8 cellular contexts compared by ENCODE assay signal in genomic region chr12:48351022-48351708, GRCh38. TPM values are rescaled to one million over a fixed set of nuclear protein-coding genes. Genes with fewer than 3 reads are reported as not detected.
A peak's percentile ranks its signal among the peaks of the same experiment; 100 is the strongest.
DNase-seq lines count a peak whose midpoint lies in the region; ATAC-seq and TF ChIP-seq lines count a peak whose summit lies in the region.

No MANE protein-coding gene starts in this region.

- H3K4me1 ChIP-seq in Panc1 (ENCODE audit: control insufficient read depth, insufficient read depth, low read length), result peaks cover 13% of the 10 kb centered on the region

- ATAC-seq in GM19035 (IDR thresholded peaks at IDR 0.05; ENCODE audit: unreplicated experiment), result peak; percentile 53
- peak; percentile 38 for ATAC-seq in HG03442 (IDR thresholded peaks at IDR 0.05; ENCODE audit: unreplicated experiment)
- ATAC-seq in Panc1, result peak; percentile 84
- ATAC-seq in HG03039 (IDR thresholded peaks at IDR 0.05; ENCODE audit: unreplicated experiment), result no peak

- no peaks in the 10 kb centered on the region for H3K9me3 Mint-ChIP-seq in type B pancreatic cell

- H3K9me3 ChIP-seq in Panc1 (ENCODE audit: control insufficient read depth, insufficient read depth, low read depth, low read length), result no peaks in the 10 kb centered on the region

- H3K4me3 ChIP-seq in Panc1 (ENCODE audit: low read depth in 2 of 2, low read length in 2 of 2) (peak overlapping the region; percentile 60 to 82), dorsolateral prefrontal cortex (peak overlapping the region; percentile 47 to 96 (median 85))

- DNase-seq in Panc1 (ENCODE audit: low read depth, low spot score) (peak; percentile 32), dorsolateral prefrontal cortex (peak in 8 of 10 donors; percentile 38 to 73 (median 52)), medulla oblongata (ENCODE audit: extremely low spot score) (peak; percentile 73), type B pancreatic cell (ENCODE audit: extremely low spot score, unreplicated experiment) (no peak)

- TF ChIP-seq CTCF in C4-2B (conservative IDR thresholded peaks at IDR 0.05) (no peak), Panc1 (IDR thresholded peaks at IDR 0.05) (no peak), dorsolateral prefrontal cortex (IDR thresholded peaks at IDR 0.05 in 54 of 56, conservative IDR thresholded peaks at IDR 0.05 in 2 of 56; ENCODE audit: low read depth in 1 of 56, partially characterized antibody in 56 of 56) (peak in 6 of 56 donors; percentile 4 to 24 (median 6)), type B pancreatic cell (conservative IDR thresholded peaks at IDR 0.05) (peak; percentile 13)

- no peaks in the 10 kb centered on the region for H3K27me3 ChIP-seq in Panc1 (ENCODE audit: control insufficient read depth, insufficient read depth, low read length)
- H3K27me3 ChIP-seq in dorsolateral prefrontal cortex, result no peaks in the 10 kb centered on the region

- peaks cover 7% of the 10 kb centered on the region for H3K4me1 Mint-ChIP-seq in type B pancreatic cell (ENCODE audit: unreplicated experiment)

- H3K36me3 ChIP-seq in Panc1 (ENCODE audit: control insufficient read depth, insufficient read depth, low read length), result peaks cover 4% of the 10 kb centered on the region; the same call in 1 of the 2 replicates

- peaks cover 11% of the 10 kb centered on the region for H3K36me3 Mint-ChIP-seq in type B pancreatic cell

- BruUV-seq in Panc1 (replicated peaks; lab: Mats Ljungman, UMichigan), result no TSS peak

- intact Hi-C loops in Panc1 (cut with micrococcal nuclease; ENCODE audit: unreplicated experiment), result no loop called here
- intact Hi-C loops in dorsolateral prefrontal cortex (cut with DNase I), result loop anchor here in 1 of 2 donors (10.0 kb wide), 1 partner anchor 166 kb away; the partner anchor contains the start of gene CCDC184

- peak overlapping the region; percentile 80 for H3K27ac ChIP-seq in C4-2B
- peak overlapping the region; percentile 79 for H3K27ac ChIP-seq in Panc1 (ENCODE audit: low read length)
- peak overlapping the region; percentile 49 to 99 (median 97) for H3K27ac ChIP-seq in dorsolateral prefrontal cortex

- peaks cover 3% of the 10 kb centered on the region for H3K27me3 Mint-ChIP-seq in type B pancreatic cell

- in situ Hi-C loops in Panc1 (cut with HindIII; ENCODE audit: low pct_unique_long_range_greater_than_20kb, low sequenced_read_pairs), result no loop called here

- POLR2A ChIA-PET in Panc1 (lab: Charles Lee), result no interaction called here

- peak overlapping the region; percentile 88 for H3K27ac Mint-ChIP-seq in type B pancreatic cell

- CTCF ChIA-PET in Panc1 (lab: Charles Lee), result no interaction called here

- H3K4me3 Mint-ChIP-seq in type B pancreatic cell, result peak overlapping the region; percentile 94

RNA-seq across cellular contexts. Expression of gene ZNF641, which starts 0.4 kb away (rescaled TPM):
- total RNA-seq in Panc1 (2021; ENCODE audit: unreplicated experiment) (13.5 TPM), dorsolateral prefrontal cortex (10 to 100 TPM; 14.7 to 40.6 (median 27.1) TPM), type B pancreatic cell (ENCODE audit: low replicate concordance) (9.5 and 19.4 TPM in 2 replicates)
- 7.7 TPM for polyA plus RNA-seq in Panc1 (2012; ENCODE audit: insufficient read length)
